1 cellular context compared by ENCODE assay signal in genomic region chrX:2410279-2411020, GRCh38.
TF ChIP-seq lines count a peak whose summit lies in the region.

No MANE protein-coding gene starts in this region.

TF ChIP-seq in HepG2, 621 proteins besides CTCF, POLR2A, EP300 and RAD21 (continued from another document):
- no peak for TF ChIP-seq E2F1 (CRISPR knock-in tag; IDR thresholded peaks at IDR 0.05)
- no peak for TF ChIP-seq PHF21A (CRISPR knock-in tag; IDR thresholded peaks at IDR 0.05)
- TF ChIP-seq NCOA5 (CRISPR knock-in tag; IDR thresholded peaks at IDR 0.05), result no peak
- TF ChIP-seq ZFP91 (CRISPR knock-in tag; IDR thresholded peaks at IDR 0.05; ENCODE audit: borderline replicate concordance), result peak; percentile 3; the same call in 1 of the 2 replicates
- TF ChIP-seq ZBTB26 (CRISPR knock-in tag; IDR thresholded peaks at IDR 0.05; ENCODE audit: borderline replicate concordance), result no peak
- TF ChIP-seq RFXAP (CRISPR knock-in tag; IDR thresholded peaks at IDR 0.05; ENCODE audit: borderline replicate concordance), result no peak
- TF ChIP-seq ELF3 (CRISPR knock-in tag; IDR thresholded peaks at IDR 0.05), result peak; percentile 70; the same call in 1 of the 2 replicates
- peak; percentile 58; the same call in 1 of the 2 replicates for TF ChIP-seq FOSL1 (CRISPR knock-in tag; IDR thresholded peaks at IDR 0.05; ENCODE audit: borderline replicate concordance)
TF ChIP-seq in HepG2: peak in this region for 18.
